ENCODE assay signal across 2 cellular contexts in the genomic region with DNA sequence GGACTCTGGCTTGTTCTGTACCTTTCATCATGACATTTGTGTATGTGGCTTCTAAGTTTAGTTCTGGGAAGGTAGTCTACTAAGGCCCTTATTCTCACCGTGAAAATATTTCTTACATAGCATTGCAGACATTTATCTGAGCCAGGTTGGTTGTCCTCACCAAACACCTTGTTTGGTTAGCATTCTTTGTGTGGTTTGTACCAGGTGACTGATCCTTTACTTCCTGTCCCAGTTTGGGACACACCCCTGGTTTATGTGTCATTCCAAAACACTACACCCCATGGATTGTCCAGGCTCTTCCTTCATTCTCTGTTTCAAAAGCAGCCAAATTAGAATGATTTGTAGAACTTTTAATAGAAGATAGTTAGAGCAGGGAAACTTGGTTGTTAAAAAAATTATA.
TF ChIP-seq lines count a peak whose summit lies in the region.

No MANE protein-coding gene starts in this region.

TF ChIP-seq in IMR-90, 13 proteins besides CTCF, POLR2A, EP300 and RAD21:
- no peak for TF ChIP-seq MAFK (IDR thresholded peaks at IDR 0.05; ENCODE audit: low read depth, low read length)
- TF ChIP-seq MAZ (IDR thresholded peaks at IDR 0.05; ENCODE audit: borderline replicate concordance, low read depth, low read length) = no peak
- TF ChIP-seq CEBPB (IDR thresholded peaks at IDR 0.05; ENCODE audit: low read depth, low read length) = no peak
- TF ChIP-seq MXI1 (IDR thresholded peaks at IDR 0.05; ENCODE audit: borderline replicate concordance, low read depth, low read length) = no peak
- TF ChIP-seq SMC3 (IDR thresholded peaks at IDR 0.05; ENCODE audit: low read depth, low read length) = no peak
- no peak for TF ChIP-seq NFE2L2 (IDR thresholded peaks at IDR 0.05; ENCODE audit: low read depth, low read length)
- no peak for TF ChIP-seq BHLHE40 (IDR thresholded peaks at IDR 0.05; ENCODE audit: low read depth, low read length)
- TF ChIP-seq RFX5 (IDR thresholded peaks at IDR 0.05; ENCODE audit: low read depth, low read length) = no peak
- TF ChIP-seq ELK1 (IDR thresholded peaks at IDR 0.05; ENCODE audit: borderline replicate concordance, low read depth, low read length) = no peak
- TF ChIP-seq RCOR1 (IDR thresholded peaks at IDR 0.05; ENCODE audit: insufficient replicate concordance, low read length) = no peak
- TF ChIP-seq FOS (IDR thresholded peaks at IDR 0.05; ENCODE audit: low read depth, low read length) = no peak

TF ChIP-seq in SK-N-SH treated with all-trans-retinoic acid at 6 μM for 48 hours, 23 proteins besides CTCF, POLR2A, EP300 and RAD21:
- no peak for TF ChIP-seq ZC3H10 (CRISPR knock-in tag; IDR thresholded peaks at IDR 0.05)
- no peak for TF ChIP-seq TOX (CRISPR knock-in tag; IDR thresholded peaks at IDR 0.05; ENCODE audit: borderline replicate concordance)
- TF ChIP-seq, protein P1, sequence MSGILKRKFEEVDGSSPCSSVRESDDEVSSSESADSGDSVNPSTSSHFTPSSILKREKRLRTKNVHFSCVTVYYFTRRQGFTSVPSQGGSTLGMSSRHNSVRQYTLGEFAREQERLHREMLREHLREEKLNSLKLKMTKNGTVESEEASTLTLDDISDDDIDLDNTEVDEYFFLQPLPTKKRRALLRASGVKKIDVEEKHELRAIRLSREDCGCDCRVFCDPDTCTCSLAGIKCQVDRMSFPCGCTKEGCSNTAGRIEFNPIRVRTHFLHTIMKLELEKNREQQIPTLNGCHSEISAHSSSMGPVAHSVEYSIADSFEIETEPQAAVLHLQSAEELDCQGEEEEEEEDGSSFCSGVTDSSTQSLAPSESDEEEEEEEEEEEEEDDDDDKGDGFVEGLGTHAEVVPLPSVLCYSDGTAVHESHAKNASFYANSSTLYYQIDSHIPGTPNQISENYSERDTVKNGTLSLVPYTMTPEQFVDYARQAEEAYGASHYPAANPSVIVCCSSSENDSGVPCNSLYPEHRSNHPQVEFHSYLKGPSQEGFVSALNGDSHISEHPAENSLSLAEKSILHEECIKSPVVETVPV (CRISPR knock-in tag; IDR thresholded peaks at IDR 0.05) = no peak
- no peak for TF ChIP-seq ESRRG (CRISPR knock-in tag; IDR thresholded peaks at IDR 0.05)
- TF ChIP-seq ARNTL (CRISPR knock-in tag; IDR thresholded peaks at IDR 0.05; ENCODE audit: borderline replicate concordance, low read depth) = no peak
- TF ChIP-seq, protein P2, sequence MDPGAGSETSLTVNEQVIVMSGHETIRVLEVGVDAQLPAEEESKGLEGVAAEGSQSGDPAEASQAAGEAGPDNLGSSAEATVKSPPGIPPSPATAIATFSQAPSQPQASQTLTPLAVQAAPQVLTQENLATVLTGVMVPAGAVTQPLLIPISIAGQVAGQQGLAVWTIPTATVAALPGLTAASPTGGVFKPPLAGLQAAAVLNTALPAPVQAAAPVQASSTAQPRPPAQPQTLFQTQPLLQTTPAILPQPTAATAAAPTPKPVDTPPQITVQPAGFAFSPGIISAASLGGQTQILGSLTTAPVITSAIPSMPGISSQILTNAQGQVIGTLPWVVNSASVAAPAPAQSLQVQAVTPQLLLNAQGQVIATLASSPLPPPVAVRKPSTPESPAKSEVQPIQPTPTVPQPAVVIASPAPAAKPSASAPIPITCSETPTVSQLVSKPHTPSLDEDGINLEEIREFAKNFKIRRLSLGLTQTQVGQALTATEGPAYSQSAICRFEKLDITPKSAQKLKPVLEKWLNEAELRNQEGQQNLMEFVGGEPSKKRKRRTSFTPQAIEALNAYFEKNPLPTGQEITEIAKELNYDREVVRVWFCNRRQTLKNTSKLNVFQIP (CRISPR knock-in tag; IDR thresholded peaks at IDR 0.05; ENCODE audit: borderline replicate concordance, low read depth) = no peak
- no peak for TF ChIP-seq OSR1 (CRISPR knock-in tag; IDR thresholded peaks at IDR 0.05)
- TF ChIP-seq, protein P3, sequence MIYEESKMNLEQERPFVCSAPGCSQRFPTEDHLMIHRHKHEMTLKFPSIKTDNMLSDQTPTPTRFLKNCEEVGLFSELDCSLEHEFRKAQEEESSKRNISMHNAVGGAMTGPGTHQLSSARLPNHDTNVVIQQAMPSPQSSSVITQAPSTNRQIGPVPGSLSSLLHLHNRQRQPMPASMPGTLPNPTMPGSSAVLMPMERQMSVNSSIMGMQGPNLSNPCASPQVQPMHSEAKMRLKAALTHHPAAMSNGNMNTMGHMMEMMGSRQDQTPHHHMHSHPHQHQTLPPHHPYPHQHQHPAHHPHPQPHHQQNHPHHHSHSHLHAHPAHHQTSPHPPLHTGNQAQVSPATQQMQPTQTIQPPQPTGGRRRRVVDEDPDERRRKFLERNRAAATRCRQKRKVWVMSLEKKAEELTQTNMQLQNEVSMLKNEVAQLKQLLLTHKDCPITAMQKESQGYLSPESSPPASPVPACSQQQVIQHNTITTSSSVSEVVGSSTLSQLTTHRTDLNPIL (CRISPR knock-in tag; IDR thresholded peaks at IDR 0.05; ENCODE audit: low read depth) = no peak
- TF ChIP-seq ZNF8 (CRISPR knock-in tag; IDR thresholded peaks at IDR 0.05) = no peak
- TF ChIP-seq CSDC2 (CRISPR knock-in tag; IDR thresholded peaks at IDR 0.05) = no peak
- TF ChIP-seq BACH2 (CRISPR knock-in tag; IDR thresholded peaks at IDR 0.05; ENCODE audit: borderline replicate concordance) = no peak
- no peak for TF ChIP-seq ZNF565 (CRISPR knock-in tag; conservative IDR thresholded peaks at IDR 0.05; ENCODE audit: low read depth)
- TF ChIP-seq ZFP30 (CRISPR knock-in tag; IDR thresholded peaks at IDR 0.05) = no peak
- no peak for TF ChIP-seq SNAI2 (CRISPR knock-in tag; IDR thresholded peaks at IDR 0.05)
